27 cellular contexts compared by ENCODE assay signal in genomic region chr17:43758497-43759174, GRCh38. TPM values are rescaled to one million over a fixed set of nuclear protein-coding genes. Genes with fewer than 3 reads are reported as not detected.
DNase-seq lines count a peak whose midpoint lies in the region; ATAC-seq and TF ChIP-seq lines count a peak whose summit lies in the region.
"Had no signal": no experiment of that assay in that cellular context is flagged by ENCODE, and none has a peak within 500 bp of the region (broad histone marks: within the 10 kb centered on the region; RNA-seq: fewer than 3 reads in every experiment).

SOST (minus strand) TSS chr17:43758791; CDS start chr17:43758741, 50 bp downstream.

- no peak for TF ChIP-seq CTCF in psoas muscle (IDR thresholded peaks at IDR 0.05)
- TF ChIP-seq CTCF in body of pancreas (IDR thresholded peaks at IDR 0.05) = no peak

- H3K4me1 ChIP-seq in NT2/D1 (ENCODE audit: insufficient read depth, insufficient read length) (peaks cover 13% of the 10 kb centered on the region), psoas muscle (peaks cover 13% of the 10 kb centered on the region), body of pancreas (peaks cover 14% of the 10 kb centered on the region)

- no peak for TF ChIP-seq POLR2A in body of pancreas (IDR thresholded peaks at IDR 0.05)

- no peaks in the 10 kb centered on the region for H3K9me3 ChIP-seq in NT2/D1 (ENCODE audit: insufficient read depth, low read length)
- no peaks in the 10 kb centered on the region for H3K9me3 ChIP-seq in psoas muscle
- H3K9me3 ChIP-seq in body of pancreas = no peaks in the 10 kb centered on the region
- H3K9me3 ChIP-seq: adrenal gland, HAP-1, upper lobe of right lung had no signal

- H3K9ac ChIP-seq in NT2/D1 (ENCODE audit: insufficient read length, low read depth) = peak within 1 kb of the TSS; percentile 23

- WGBS in psoas muscle, 3 donors = 74 to 78% (median 77%) methylated on average over 24 of the region's 24 CpGs
- WGBS in body of pancreas, 2 donors = 69 to 78% methylated on average over 13 to 24 of the region's 24 CpGs

- ATAC-seq in psoas muscle = no peak
- no peak for ATAC-seq in GM19455 (IDR thresholded peaks at IDR 0.05; ENCODE audit: unreplicated experiment)
- no peak for ATAC-seq in body of pancreas
- ATAC-seq: SK-N-SH treated with all-trans-retinoic acid at 6 μM for 48 hours; stimulated activated naive CD8-positive, alpha-beta T cell treated with anti-CD3 and anti-CD28 coated beads, Interleukin-15, amount 100 ng/mL, for 72 hours; upper lobe of right lung had no signal

- H3K27ac ChIP-seq in epithelial cell of prostate (peak within 1 kb of the TSS; percentile 12), psoas muscle (no peak within 1 kb of the TSS), body of pancreas (no peak within 1 kb of the TSS)
- H3K27ac ChIP-seq: adrenal gland, upper lobe of right lung had no signal

- peak; percentile 34 for DNase-seq in D341Med (ENCODE audit: low spot score)
- no peak for DNase-seq in NT2/D1 (ENCODE audit: low read depth, low spot score)
- no peak for DNase-seq in epithelial cell of prostate (ENCODE audit: low read depth, low spot score)
- peak; percentile 66 for DNase-seq in posterior vena cava (ENCODE audit: low spot score)
- no peak for DNase-seq in iPS-NIHi7 (ENCODE audit: extremely low spot score)
- DNase-seq in psoas muscle = no peak
- no peak for DNase-seq in body of pancreas
- DNase-seq: activated CD4-positive, alpha-beta T cell treated with anti-CD3 and anti-CD28 coated beads for 1 hour; activated naive CD4-positive, alpha-beta T cell; activated T-cell treated with anti-CD3 and anti-CD28 coated beads, Interleukin-2, amount 50 U/mL, for 24 hours; adrenal gland; IMR-90; NCI-H1436; NCI-H2171; NCI-H524 treated with DMSO at 0.1 percent for 48 hours; nucleus accumbens; retina; stimulated activated CD4-positive, alpha-beta T cell treated with anti-CD3 and anti-CD28 coated beads, Interleukin-12 subunit alpha, Interleukin-12 subunit beta, amount 100 ng/mL, for 4 hours; stimulated activated naive CD8-positive, alpha-beta T cell treated with anti-CD3 and anti-CD28 coated beads, Interleukin-15, amount 100 ng/mL, for 72 hours; T-helper 9 cell; upper lobe of right lung had no signal

- H3K4me3 ChIP-seq in NT2/D1 (ENCODE audit: insufficient read length, low read depth) (no peak within 1 kb of the TSS), psoas muscle (no peak within 1 kb of the TSS), body of pancreas (no peak within 1 kb of the TSS)
- H3K4me3 ChIP-seq: adrenal gland, HAP-1, upper lobe of right lung had no signal

- intact Hi-C loops in posterior vena cava (cut with DNase I) (loop anchor here (5.0 to 10.0 kb wide), 2 partner anchors 66 to 184 kb away; no protein-coding TSS in a partner anchor), psoas muscle (cut with DNase I) (loop anchor here in 1 of 2 donors (5.0 kb wide), 1 partner anchor 181 kb away; no protein-coding TSS in a partner anchor), body of pancreas (cut with DNase I) (loop anchor here (2.0 to 10.0 kb wide), 2 partner anchors 66 to 174 kb away; no protein-coding TSS in a partner anchor)

- no peaks in the 10 kb centered on the region for H3K36me3 ChIP-seq in NT2/D1 (ENCODE audit: insufficient read depth, insufficient read length, low read length)
- no peaks in the 10 kb centered on the region for H3K36me3 ChIP-seq in psoas muscle (ENCODE audit: insufficient read depth in 1 of 2, low read depth in 1 of 2)
- no peaks in the 10 kb centered on the region for H3K36me3 ChIP-seq in body of pancreas (replicated peaks in 1 of 2; ENCODE audit: insufficient read depth in 1 of 2, low read depth in 2 of 2)
- H3K36me3 ChIP-seq: adrenal gland, HAP-1, upper lobe of right lung had no signal

- H3K27me3 ChIP-seq in NT2/D1 (ENCODE audit: insufficient read depth, insufficient read length) (peaks cover 15% of the 10 kb centered on the region), psoas muscle (ENCODE audit: insufficient read depth in 3 of 3, low read length in 2 of 3) (peaks cover 0 to 34% (median 22%) of the 10 kb centered on the region in 3 donors), body of pancreas (peaks cover 0 to 9% of the 10 kb centered on the region in 2 donors)
- H3K27me3 ChIP-seq: adrenal gland had no signal

RNA-seq across cellular contexts. Expression of gene SOST, which starts in this region (rescaled TPM):
- total RNA-seq in posterior vena cava = not detected
- total RNA-seq in psoas muscle = not detected
- polyA plus RNA-seq in psoas muscle = not detected
- not detected for total RNA-seq in body of pancreas
- total RNA-seq: adrenal gland, bronchial epithelial cell, IMR-90, liver, M059J, upper lobe of right lung had no signal
- polyA plus RNA-seq: adrenal gland, IMR-90, liver had no signal

Comparison
In these comparisons a context has a peak if more than half of its experiments do, and no peak if none do; other contexts are left out.
1. Peak in DNase-seq in posterior vena cava; RNA of the gene not detected or under 1 TPM.